ENCODE assay signal across 26 cellular contexts in genomic region chr5:60509519-60509918, GRCh38.
"Had no signal": no experiment of that assay in that cellular context is flagged by ENCODE, and none has a peak within 500 bp of the region (broad histone marks: within the 10 kb centered on the region; RNA-seq: fewer than 3 reads in every experiment).

No MANE protein-coding gene starts in this region.

- FAIRE-seq: pancreas had no signal

- H3K27ac Mint-ChIP-seq: activated CD4-positive, alpha-beta memory T cell treated with anti-CD3 and anti-CD28 coated beads for 36 hours; activated CD4-positive, alpha-beta T cell treated with anti-CD3 and anti-CD28 coated beads, Interleukin-2, amount 10 ng/mL, durations not matched to agents 24 days and 14 days; activated naive CD4-positive, alpha-beta T cell treated with anti-CD3 and anti-CD28 coated beads, Interleukin-2, amount 10 ng/mL, durations not matched to agents 7 days and 5 days; activated T-helper 1 cell treated with anti-CD3 and anti-CD28 coated beads, Interleukin-12 subunit alpha, Interleukin-12 subunit beta, Interleukin-2, Interleukin-4 antibody, amounts not matched to agents 30 ng/mL and 10 ng/mL and 1 ng/mL, durations not matched to agents 14 hours and 24 hours and 36 hours; endodermal cell; naive thymus-derived CD8-positive, alpha-beta T cell had no signal

- H3K9me3 Mint-ChIP-seq: activated CD4-positive, alpha-beta memory T cell treated with anti-CD3 and anti-CD28 coated beads for 36 hours; activated CD4-positive, alpha-beta T cell treated with anti-CD3 and anti-CD28 coated beads, Interleukin-2, amount 10 ng/mL, durations not matched to agents 24 days and 14 days; activated naive CD4-positive, alpha-beta T cell treated with anti-CD3 and anti-CD28 coated beads, Interleukin-2, amount 10 ng/mL, durations not matched to agents 7 days and 5 days; activated T-helper 1 cell treated with anti-CD3 and anti-CD28 coated beads, Interleukin-12 subunit alpha, Interleukin-12 subunit beta, Interleukin-2, Interleukin-4 antibody, amounts not matched to agents 30 ng/mL and 10 ng/mL and 1 ng/mL, durations not matched to agents 14 hours and 24 hours and 36 hours; endodermal cell; naive thymus-derived CD8-positive, alpha-beta T cell had no signal

- H3K4me3 ChIP-seq: left ventricle myocardium inferior, lung, pancreas, prostate gland, smooth muscle cell, suprapubic skin, tibial artery had no signal

- H3K4me1 ChIP-seq: pancreas, prostate gland had no signal

- H3K4me3 Mint-ChIP-seq: activated CD4-positive, alpha-beta memory T cell treated with anti-CD3 and anti-CD28 coated beads for 36 hours; activated CD4-positive, alpha-beta T cell treated with anti-CD3 and anti-CD28 coated beads, Interleukin-2, amount 10 ng/mL, durations not matched to agents 24 days and 14 days; activated naive CD4-positive, alpha-beta T cell treated with anti-CD3 and anti-CD28 coated beads, Interleukin-2, amount 10 ng/mL, durations not matched to agents 7 days and 5 days; activated T-helper 1 cell treated with anti-CD3 and anti-CD28 coated beads, Interleukin-12 subunit alpha, Interleukin-12 subunit beta, Interleukin-2, Interleukin-4 antibody, amounts not matched to agents 30 ng/mL and 10 ng/mL and 1 ng/mL, durations not matched to agents 14 hours and 24 hours and 36 hours; endodermal cell; naive thymus-derived CD8-positive, alpha-beta T cell had no signal

- H3K36me3 ChIP-seq: left ventricle myocardium inferior, pancreas, prostate gland, suprapubic skin, tibial artery had no signal

- H3K36me3 Mint-ChIP-seq: activated CD4-positive, alpha-beta memory T cell treated with anti-CD3 and anti-CD28 coated beads for 36 hours; activated naive CD4-positive, alpha-beta T cell treated with anti-CD3 and anti-CD28 coated beads, Interleukin-2, amount 10 ng/mL, durations not matched to agents 7 days and 5 days; naive thymus-derived CD8-positive, alpha-beta T cell had no signal

- H3K27me3 Mint-ChIP-seq: activated CD4-positive, alpha-beta memory T cell treated with anti-CD3 and anti-CD28 coated beads for 36 hours; activated naive CD4-positive, alpha-beta T cell treated with anti-CD3 and anti-CD28 coated beads, Interleukin-2, amount 10 ng/mL, durations not matched to agents 7 days and 5 days had no signal

- H3K9me3 ChIP-seq: left ventricle myocardium inferior, pancreas, prostate gland, suprapubic skin, tibial artery had no signal

- H3K27ac ChIP-seq: left ventricle myocardium inferior, pancreas, prostate gland, suprapubic skin had no signal

- H3K27me3 ChIP-seq: pancreas, suprapubic skin, tibial artery had no signal

- ATAC-seq: esophagus mucosa; naive thymus-derived CD8-positive, alpha-beta T cell; pancreas had no signal

- DNase-seq: activated CD4-positive, alpha-beta memory T cell treated with anti-CD3 and anti-CD28 coated beads for 36 hours; activated CD4-positive, alpha-beta T cell treated with anti-CD3 and anti-CD28 coated beads, Interleukin-2, amount 10 ng/mL, durations not matched to agents 24 days and 14 days; activated CD4-positive, CD25-positive, alpha-beta regulatory T cell treated with anti-CD3 and anti-CD28 coated beads, Interleukin-2, amount 50 U/mL, for 72 hours; activated CD8-positive, alpha-beta memory T cell treated with anti-CD3 and anti-CD28 coated beads, Interleukin-2, amount 50 U/mL, for 4 hours; activated effector memory CD4-positive, alpha-beta T cell treated with anti-CD3 and anti-CD28 coated beads, Interleukin-2, amount 50 U/mL, for 16 hours; activated naive CD4-positive, alpha-beta T cell treated with anti-CD3 and anti-CD28 coated beads, Interleukin-2, amount 10 ng/mL, durations not matched to agents 7 days and 5 days; activated T-cell treated with anti-CD3 and anti-CD28 coated beads, Interleukin-2, amount 50 U/mL, for 1 hour; amniotic stem cell; caudate nucleus; endodermal cell; islet precursor cell; left ventricle myocardium inferior; naive thymus-derived CD8-positive, alpha-beta T cell; pancreas; stimulated activated CD4-positive, alpha-beta T cell treated with anti-CD3 and anti-CD28 coated beads, Interleukin-1b, Interleukin-23, amount 100 ng/mL, for 48 hours; stimulated activated CD4-positive, alpha-beta T cell treated with anti-CD3 and anti-CD28 coated beads, Interleukin-4, amount 100 ng/mL, for 4 hours; stimulated activated CD8-positive, alpha-beta memory T cell treated with anti-CD3 and anti-CD28 coated beads, Interleukin-4, amount 100 ng/mL, for 48 hours; stimulated activated naive CD4-positive, alpha-beta T cell; T-helper 2 cell; tibial artery had no signal

- H3K4me1 Mint-ChIP-seq: activated CD4-positive, alpha-beta T cell treated with anti-CD3 and anti-CD28 coated beads, Interleukin-2, amount 10 ng/mL, durations not matched to agents 24 days and 14 days; activated naive CD4-positive, alpha-beta T cell treated with anti-CD3 and anti-CD28 coated beads, Interleukin-2, amount 10 ng/mL, durations not matched to agents 7 days and 5 days had no signal
